Comparison of ENCODE assay signal across 21 cellular contexts in the genomic region with DNA sequence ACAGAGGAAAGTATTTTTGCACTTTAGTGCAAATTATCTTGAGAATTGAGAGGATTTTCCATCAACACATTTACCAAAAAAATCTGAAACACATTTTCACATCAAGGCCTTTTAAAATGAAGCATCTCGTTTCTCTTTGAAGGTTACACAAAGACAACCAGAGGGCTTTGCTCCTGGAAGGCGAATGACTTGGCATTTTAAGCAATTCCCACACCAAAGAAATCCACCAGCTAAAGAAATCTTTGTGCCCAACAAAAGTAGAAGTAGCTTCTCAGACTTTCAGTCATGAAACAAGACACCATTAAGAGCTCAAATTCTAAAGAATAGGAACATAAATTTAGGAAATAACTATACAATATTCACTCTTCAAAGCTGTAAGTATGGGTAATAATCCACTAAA. TPM values are rescaled to one million over a fixed set of nuclear protein-coding genes. Genes with fewer than 3 reads are reported as not detected.
A peak's percentile ranks its signal among the peaks of the same experiment; 100 is the strongest.
DNase-seq lines count a peak whose midpoint lies in the region; ATAC-seq and TF ChIP-seq lines count a peak whose summit lies in the region.
"Had no signal": no experiment of that assay in that cellular context is flagged by ENCODE, and none has a peak within 500 bp of the region (broad histone marks: within the 10 kb centered on the region; RNA-seq: fewer than 3 reads in every experiment).

No MANE protein-coding gene starts in this region.

- H3K4me1 ChIP-seq in GM23338 (ENCODE audit: insufficient read depth) (peaks cover 25% of the 10 kb centered on the region; the same call in 1 of the 2 replicates), KMS-11 (ENCODE audit: low read depth, poor library complexity, severe bottlenecking) (peaks cover 15% of the 10 kb centered on the region)
- H3K4me1 ChIP-seq: BLaER1 treated with 17β-estradiol and CSF1 and Interleukin-3, amounts not matched to agents 10 nM and 100 nM; uterus had no signal

- H2AFZ ChIP-seq in GM23338, result no peak overlapping the region
- H2AFZ ChIP-seq in KMS-11 (ENCODE audit: low read depth), result 0 out of 2 replicates have a peak overlapping the region, but pooled peaks have one; percentile 20

- H3K4me3 Mint-ChIP-seq in GM23338, result no peak overlapping the region
- H3K4me3 Mint-ChIP-seq in neural crest cell, result no peak overlapping the region
- H3K4me3 Mint-ChIP-seq: naive thymus-derived CD8-positive, alpha-beta T cell had no signal

- no peaks in the 10 kb centered on the region for H3K9me3 Mint-ChIP-seq in GM23338
- no peaks in the 10 kb centered on the region for H3K9me3 Mint-ChIP-seq in neural crest cell
- H3K9me3 Mint-ChIP-seq: naive thymus-derived CD8-positive, alpha-beta T cell had no signal

- TF ChIP-seq CTCF in GM23338 (conservative IDR thresholded peaks at IDR 0.05; ENCODE audit: low read depth in 2 of 2) (no peak), KMS-11 (conservative IDR thresholded peaks at IDR 0.05; ENCODE audit: low read depth, low read length) (no peak), coronary artery (IDR thresholded peaks at IDR 0.05) (no peak), neural crest cell (conservative IDR thresholded peaks at IDR 0.05) (no peak)

- H3F3A ChIP-seq in GM23338 (replicated peaks; ENCODE audit: low read depth), result no peaks in the 10 kb centered on the region

- no peak for DNase-seq in GM23338 (ENCODE audit: low spot score)
- no peak for DNase-seq in coronary artery (ENCODE audit: low spot score)
- no peak for DNase-seq in neural crest cell (ENCODE audit: low read depth, low spot score)
- no peak for DNase-seq in central memory CD4-positive, alpha-beta T cell
- DNase-seq: activated CD4-positive, alpha-beta T cell treated with anti-CD3 and anti-CD28 coated beads for 48 hours; activated gamma-delta T cell; activated T-cell treated with anti-CD3 and anti-CD28 coated beads, Interleukin-2, amount 50 U/mL, for 1 hour; amniotic stem cell; HCEC 1CT; islet precursor cell; midbrain; naive thymus-derived CD8-positive, alpha-beta T cell; NCI-H510A treated with DMSO at 0.1 percent for 48 hours; Right ventricle myocardium superior; uterus had no signal

- ATAC-seq in GM23338 (no peak), GM21717 (IDR thresholded peaks at IDR 0.05; ENCODE audit: unreplicated experiment) (no peak), HG02798 (IDR thresholded peaks at IDR 0.05; ENCODE audit: poor library complexity, unreplicated experiment) (no peak), GM21423 (IDR thresholded peaks at IDR 0.05; ENCODE audit: unreplicated experiment) (no peak)
- ATAC-seq: naive thymus-derived CD8-positive, alpha-beta T cell had no signal

- H3K27ac ChIP-seq in GM23338 (ENCODE audit: low read depth) (peak overlapping the region; percentile 24), KMS-11 (peak overlapping the region; percentile 29; the same call in 1 of the 2 replicates), coronary artery (peak overlapping the region; percentile 69 to 77)
- H3K27ac ChIP-seq: BLaER1 treated with 17β-estradiol and CSF1 and Interleukin-3, amounts not matched to agents 10 nM and 100 nM; uterus had no signal

- H4K20me1 ChIP-seq in GM23338 (replicated peaks; ENCODE audit: insufficient read depth), result no peaks in the 10 kb centered on the region
- no peaks in the 10 kb centered on the region for H4K20me1 ChIP-seq in KMS-11 (ENCODE audit: insufficient read depth)
- H4K20me1 ChIP-seq: BLaER1 treated with 17β-estradiol and CSF1 and Interleukin-3, amounts not matched to agents 10 nM and 100 nM had no signal

- H3K27me3 ChIP-seq in GM23338 (ENCODE audit: insufficient read depth), result no peaks in the 10 kb centered on the region
- H3K27me3 ChIP-seq in KMS-11 (ENCODE audit: insufficient read depth, low read depth), result no peaks in the 10 kb centered on the region
- H3K27me3 ChIP-seq: BLaER1 treated with 17β-estradiol and CSF1 and Interleukin-3, amounts not matched to agents 10 nM and 100 nM; uterus had no signal

- H3K4me2 ChIP-seq in GM23338 (peak overlapping the region; percentile 17; the same call in 1 of the 2 replicates), KMS-11 (peak overlapping the region; percentile 31; the same call in 1 of the 2 replicates)
- H3K4me2 ChIP-seq: BLaER1 treated with 17β-estradiol and CSF1 and Interleukin-3, amounts not matched to agents 10 nM and 100 nM had no signal

- peaks cover 3% of the 10 kb centered on the region for H3K27me3 Mint-ChIP-seq in GM23338 (ENCODE audit: insufficient read depth, low read depth, poor library complexity)
- no peaks in the 10 kb centered on the region for H3K27me3 Mint-ChIP-seq in neural crest cell (ENCODE audit: low read depth)
- H3K27me3 Mint-ChIP-seq: naive thymus-derived CD8-positive, alpha-beta T cell had no signal

- H3K79me2 ChIP-seq in GM23338 (replicated peaks; ENCODE audit: insufficient read depth) (no peaks in the 10 kb centered on the region), KMS-11 (ENCODE audit: insufficient read depth, low read depth) (no peaks in the 10 kb centered on the region)

- H3K9me2 ChIP-seq in GM23338 (ENCODE audit: insufficient read depth), result no peaks in the 10 kb centered on the region

- H3K36me3 Mint-ChIP-seq in GM23338 (ENCODE audit: low read depth) (peaks cover 38% of the 10 kb centered on the region), neural crest cell (ENCODE audit: low read depth) (peaks cover 8% of the 10 kb centered on the region)

- H3K36me3 ChIP-seq in GM23338 (ENCODE audit: insufficient read depth) (0 out of 2 replicates have a peak, but pooled peaks cover 2% of the 10 kb centered on the region), KMS-11 (ENCODE audit: insufficient read depth) (no peaks in the 10 kb centered on the region)
- H3K36me3 ChIP-seq: uterus had no signal

- peak overlapping the region; percentile 4; the same call in 1 of the 2 replicates for H3K9ac ChIP-seq in KMS-11
- H3K9ac ChIP-seq: BLaER1 treated with 17β-estradiol and CSF1 and Interleukin-3, amounts not matched to agents 10 nM and 100 nM had no signal

- H3K4me1 Mint-ChIP-seq in GM23338 (peaks cover 12% of the 10 kb centered on the region), neural crest cell (peaks cover 23% of the 10 kb centered on the region)

- H3K27ac Mint-ChIP-seq in GM23338 (peak overlapping the region; percentile 95), neural crest cell (ENCODE audit: unreplicated experiment) (peak overlapping the region; percentile 72)

- H3K4me3 ChIP-seq in GM23338, result 0 out of 2 replicates have a peak overlapping the region, but pooled peaks have one; percentile 5
- no peak overlapping the region for H3K4me3 ChIP-seq in KMS-11 (IDR thresholded peaks at IDR 0.05; ENCODE audit: insufficient read depth, low read depth, low read length)
- H3K4me3 ChIP-seq in coronary artery, result no peak overlapping the region
- H3K4me3 ChIP-seq: BLaER1 treated with 17β-estradiol and CSF1 and Interleukin-3, amounts not matched to agents 10 nM and 100 nM; skin epidermis; uterus had no signal

RNA-seq across cellular contexts. Expression of a gene that starts 59.9 kb away (rescaled TPM):
- total RNA-seq in GM23338 (2014; rRNA removed; shearing (Covaris generic)), result 7.7 and 9.9 TPM in 2 replicates
- polyA plus RNA-seq in GM23338 (2016; fragmentation: Nextera tagmentation; extraction: Ambion mirVana), result 8.8 and 11.1 TPM in 2 replicates
- 24.2 and 24.7 TPM in 2 replicates for total RNA-seq in neural crest cell
